In genomic region chr4:109816082-109816442, GRCh38 we compare ENCODE assay signal across 8 cellular contexts.
DNase-seq lines count a peak whose midpoint lies in the region; ATAC-seq, FAIRE-seq and TF ChIP-seq lines count a peak whose summit lies in the region.

No MANE protein-coding gene starts in this region.

- H3K36me3 ChIP-seq in mucosa of rectum (ENCODE audit: control insufficient read depth in 2 of 2, insufficient read depth in 2 of 2, low read length in 2 of 2) = peaks cover 16 to 19% of the 10 kb centered on the region in 2 donors

- peaks cover 29% of the 10 kb centered on the region for H3K36me3 Mint-ChIP-seq in central memory CD8-positive, alpha-beta T cell (ENCODE audit: insufficient read depth)

- no peaks in the 10 kb centered on the region for H3K9me3 Mint-ChIP-seq in central memory CD8-positive, alpha-beta T cell

- TF ChIP-seq CTCF in GM13976 (IDR thresholded peaks at IDR 0.05; ENCODE audit: borderline replicate concordance, control extremely low read depth, extremely low read depth, insufficient read depth, missing control alignments) (no peak), VCaP (conservative IDR thresholded peaks at IDR 0.05) (no peak), D721Med (IDR thresholded peaks at IDR 0.05; ENCODE audit: insufficient read depth, missing control alignments) (no peak)

- peak; percentile 34 for ATAC-seq in central memory CD8-positive, alpha-beta T cell (replicated peaks; ENCODE audit: extremely low read depth, poor library complexity, severe bottlenecking)

- peak overlapping the region; percentile 80 for H3K27ac ChIP-seq in VCaP
- H3K27ac ChIP-seq in mucosa of rectum (ENCODE audit: low read depth in 2 of 2, low read length in 2 of 2) = peak overlapping the region; percentile 89 to 92

- H3K4me1 ChIP-seq in mucosa of rectum (ENCODE audit: control insufficient read depth in 2 of 2, insufficient read depth in 2 of 2, low read length in 2 of 2) = peaks cover 7 to 16% of the 10 kb centered on the region in 2 donors

- H3K4me3 ChIP-seq in mucosa of rectum (ENCODE audit: low read length in 2 of 2) = peak overlapping the region; percentile 86 to 100

- no peaks in the 10 kb centered on the region for H3K9me3 ChIP-seq in mucosa of rectum (ENCODE audit: control insufficient read depth in 2 of 2, low read length in 2 of 2)

- H3K27ac Mint-ChIP-seq in central memory CD8-positive, alpha-beta T cell (ENCODE audit: low read depth) = peak overlapping the region; percentile 98

- H3K27me3 ChIP-seq in mucosa of rectum (ENCODE audit: control insufficient read depth in 2 of 2, insufficient read depth in 2 of 2, low read length in 2 of 2) = no peaks in the 10 kb centered on the region

- H3K9ac ChIP-seq in mucosa of rectum (ENCODE audit: low read depth in 1 of 2, low read length in 2 of 2) = peak overlapping the region; percentile 74 to 97

- peak overlapping the region; percentile 95 for H3K4me3 Mint-ChIP-seq in central memory CD8-positive, alpha-beta T cell

- DNase-seq in GM13976 (ENCODE audit: low spot score) (peak; percentile 28), AML-193 (lab: John Stamatoyannopoulos, UW) (no peak), D721Med (ENCODE audit: insufficient read length, low spot score) (no peak), NCI-H2107 (lab: John Stamatoyannopoulos, UW) (no peak)
- DNase-seq in central memory CD8-positive, alpha-beta T cell (ENCODE audit: low spot score in 2 of 2) = peak; percentile 20 to 31
- DNase-seq in stimulated activated CD8-positive, alpha-beta memory T cell treated with anti-CD3 and anti-CD28 coated beads, Interleukin-7, amount 100 ng/mL, for 24 hours (ENCODE audit: low read depth) = peak; percentile 17

- H3K27me3 Mint-ChIP-seq in central memory CD8-positive, alpha-beta T cell = no peaks in the 10 kb centered on the region

- in situ Hi-C loops in GM13976 (cut with MboI; ENCODE audit: low sequenced_read_pairs, unreplicated experiment) = no loop called here

- peaks cover 43% of the 10 kb centered on the region for H3K4me1 Mint-ChIP-seq in central memory CD8-positive, alpha-beta T cell

- FAIRE-seq in D721Med (lab: Jason Lieb, UNC) = no peak

Comparison
In these comparisons a context has a peak if more than half of its experiments do, and no peak if none do; other contexts are left out.
1. DNase-seq: peak in GM13976 (single experiment), central memory CD8-positive, alpha-beta T cell (2 of 2) and stimulated activated CD8-positive, alpha-beta memory T cell treated with anti-CD3 and anti-CD28 coated beads, Interleukin-7, amount 100 ng/mL, for 24 hours (single experiment); none in AML-193 (0 of 2), D721Med (single experiment) and NCI-H2107 (single experiment).